8 cellular contexts compared by ENCODE assay signal in the genomic region with DNA sequence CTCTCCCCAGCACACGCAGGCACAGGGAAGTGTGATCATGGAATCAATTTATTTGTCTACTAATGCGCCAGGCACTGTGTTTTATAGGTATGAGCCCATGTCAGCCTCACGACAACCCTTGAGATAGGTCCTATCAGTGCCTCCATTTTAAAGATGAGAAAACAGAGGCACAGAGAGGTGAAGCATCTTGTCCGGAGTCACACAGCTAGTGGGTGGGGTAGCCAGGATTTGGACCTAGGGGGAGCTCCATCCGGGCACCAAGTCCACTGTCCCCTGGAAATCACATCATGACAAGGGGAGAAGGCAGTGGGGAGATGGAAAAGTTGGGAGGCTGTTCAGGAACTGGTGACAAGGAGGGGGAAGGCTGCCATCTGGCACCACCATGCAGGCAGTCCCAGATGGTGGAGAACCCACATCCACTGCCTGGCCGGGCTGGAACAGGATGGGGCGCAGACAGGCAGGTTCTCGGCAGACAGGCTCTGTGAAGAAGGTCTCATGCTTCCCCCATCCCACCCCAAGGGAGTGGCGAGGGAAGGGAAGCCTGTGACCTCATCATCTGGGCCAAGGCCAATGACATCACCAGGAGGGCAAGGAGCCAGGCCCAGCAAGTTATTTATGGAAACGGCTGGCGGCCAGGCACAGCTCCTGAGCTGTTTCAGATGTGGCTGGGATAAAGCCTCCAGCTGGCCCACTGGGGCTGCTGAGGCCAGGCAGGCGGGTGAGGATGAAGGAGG.
A peak's percentile ranks its signal among the peaks of the same experiment; 100 is the strongest.
DNase-seq lines count a peak whose midpoint lies in the region; ATAC-seq and FAIRE-seq lines count a peak whose summit lies in the region.

No MANE protein-coding gene starts in this region.

- H3K36me3 ChIP-seq in mucosa of stomach (ENCODE audit: control insufficient read depth, insufficient read depth, low read length) = no peaks in the 10 kb centered on the region

- H3K9me3 ChIP-seq in mucosa of stomach (ENCODE audit: control insufficient read depth, low read length) = no peaks in the 10 kb centered on the region

- H3K4me3 ChIP-seq in mucosa of stomach (ENCODE audit: low read length) = no peak overlapping the region

- FAIRE-seq in endometrium (lab: Jason Lieb, UNC) = peak; percentile 66

- no peak for ATAC-seq in GM19397 (IDR thresholded peaks at IDR 0.05; ENCODE audit: unreplicated experiment)
- no peak for ATAC-seq in HG03175 (IDR thresholded peaks at IDR 0.05; ENCODE audit: unreplicated experiment)
- no peak for ATAC-seq in GM21390 (IDR thresholded peaks at IDR 0.05; ENCODE audit: unreplicated experiment)

- no peaks in the 10 kb centered on the region for H3K27me3 ChIP-seq in mucosa of stomach (ENCODE audit: control insufficient read depth, insufficient read depth, low read length)

- peak overlapping the region; percentile 22 for H3K9ac ChIP-seq in mucosa of stomach (ENCODE audit: low read length)

- H3K4me1 ChIP-seq in mucosa of stomach (ENCODE audit: control insufficient read depth, insufficient read depth, low read length) = peaks cover 22% of the 10 kb centered on the region

- DNase-seq in COLO668 (lab: John Stamatoyannopoulos, UW; ENCODE audit: unreplicated experiment) (peak; percentile 40), NCI-H460 (ENCODE audit: extremely low read depth, low read depth) (peak; percentile 11)
- DNase-seq in stimulated activated CD4-positive, alpha-beta T cell treated with anti-CD3 and anti-CD28 coated beads, Interleukin-2, amount 100 ng/mL, for 24 hours = no peak

Comparison
In these comparisons a context has a peak if more than half of its experiments do, and no peak if none do; other contexts are left out.
1. DNase-seq: peak in COLO668 (single experiment) and NCI-H460 (single experiment); none in stimulated activated CD4-positive, alpha-beta T cell treated with anti-CD3 and anti-CD28 coated beads, Interleukin-2, amount 100 ng/mL, for 24 hours (0 of 2).